In the genomic region with DNA sequence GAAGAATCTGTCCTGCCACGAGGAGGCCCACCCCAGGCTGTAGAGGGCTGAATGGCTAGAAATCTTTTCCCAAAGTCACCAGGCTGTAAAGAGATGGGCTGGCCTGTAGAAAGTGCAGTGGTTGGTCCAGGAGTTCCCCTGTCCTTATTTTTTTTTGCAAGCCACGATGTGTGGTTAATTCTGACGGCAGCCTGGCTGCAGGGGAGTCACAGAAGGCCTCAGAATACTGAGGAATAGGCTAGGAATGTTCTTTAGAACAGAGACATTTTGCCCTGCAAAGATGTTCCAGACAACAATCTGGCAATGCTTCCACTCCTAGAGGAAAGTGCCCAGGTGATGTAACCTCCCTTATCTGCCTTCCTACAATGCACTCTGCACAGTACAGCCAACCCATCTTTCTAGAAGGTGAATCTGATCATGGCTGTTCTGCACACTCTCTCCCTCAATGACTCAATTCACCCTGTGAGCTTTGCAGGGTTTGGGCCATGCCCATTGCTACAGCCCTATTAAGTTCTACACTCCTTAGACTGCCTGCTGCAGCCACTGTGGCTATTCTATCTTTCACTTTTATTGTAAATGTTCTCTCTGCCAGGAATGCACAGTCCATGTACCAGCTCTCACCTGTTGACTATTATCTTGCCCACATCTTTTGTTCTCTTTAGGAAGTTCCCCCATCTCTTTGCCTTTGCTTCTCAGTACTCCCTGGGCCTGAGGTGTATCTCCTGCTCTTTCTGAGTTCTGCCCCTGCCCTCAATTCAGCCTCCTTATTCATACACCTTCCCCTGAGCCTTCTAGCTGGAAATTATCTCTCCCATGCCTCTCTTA, we compare ENCODE assay signal across 24 cellular contexts.
"Had no signal": no experiment of that assay in that cellular context is flagged by ENCODE, and none has a peak within 500 bp of the region (broad histone marks: within the 10 kb centered on the region; RNA-seq: fewer than 3 reads in every experiment).

No MANE protein-coding gene starts in this region.

- H3K27ac Mint-ChIP-seq: activated CD4-positive, alpha-beta memory T cell treated with anti-CD3 and anti-CD28 coated beads for 36 hours; activated naive CD4-positive, alpha-beta T cell treated with anti-CD3 and anti-CD28 coated beads for 36 hours; activated T-cell treated with anti-CD3 and anti-CD28 coated beads, Interleukin-2, amount 50 U/mL, for 72 hours; dendritic cell treated with granulocyte-macrophage colony-stimulating factor and Interleukin-4, amounts not matched to agents 40 ng/mL and 50 ng/mL, for 4 days; natural killer cell; T-helper 1 cell treated with Interleukin-12 subunit alpha and Interleukin-12 subunit beta and Interleukin-4 antibody, amounts not matched to agents 30 μg/mL and 1 μg/mL, for 36 hours had no signal

- H3K9me3 ChIP-seq: ascending aorta, ovary, psoas muscle, right atrium auricular region, transverse colon had no signal

- H3K36me3 Mint-ChIP-seq: activated CD4-positive, alpha-beta memory T cell treated with anti-CD3 and anti-CD28 coated beads for 36 hours; natural killer cell had no signal

- H3K4me3 Mint-ChIP-seq: activated CD4-positive, alpha-beta memory T cell treated with anti-CD3 and anti-CD28 coated beads for 36 hours; activated naive CD4-positive, alpha-beta T cell treated with anti-CD3 and anti-CD28 coated beads for 36 hours; activated T-cell treated with anti-CD3 and anti-CD28 coated beads, Interleukin-2, amount 50 U/mL, for 72 hours; dendritic cell treated with granulocyte-macrophage colony-stimulating factor and Interleukin-4, amounts not matched to agents 40 ng/mL and 50 ng/mL, for 4 days; natural killer cell; T-helper 1 cell treated with Interleukin-12 subunit alpha and Interleukin-12 subunit beta and Interleukin-4 antibody, amounts not matched to agents 30 μg/mL and 1 μg/mL, for 36 hours had no signal

- ATAC-seq: left ventricle myocardium superior, natural killer cell, psoas muscle had no signal

- H3K9me3 Mint-ChIP-seq: activated naive CD4-positive, alpha-beta T cell treated with anti-CD3 and anti-CD28 coated beads for 36 hours; activated T-cell treated with anti-CD3 and anti-CD28 coated beads, Interleukin-2, amount 50 U/mL, for 72 hours had no signal

- H3K27me3 Mint-ChIP-seq: activated CD4-positive, alpha-beta memory T cell treated with anti-CD3 and anti-CD28 coated beads for 36 hours; dendritic cell treated with granulocyte-macrophage colony-stimulating factor and Interleukin-4, amounts not matched to agents 40 ng/mL and 50 ng/mL, for 4 days had no signal

- DNase-seq: activated CD4-positive, alpha-beta memory T cell treated with anti-CD3 and anti-CD28 coated beads for 36 hours; activated CD4-positive, alpha-beta T cell treated with anti-CD3 and anti-CD28 coated beads for 48 hours; activated effector memory CD4-positive, alpha-beta T cell treated with Interleukin-2 at 50 U/mL for 16 hours; activated naive CD4-positive, alpha-beta T cell treated with anti-CD3 and anti-CD28 coated beads for 36 hours; activated T-cell treated with anti-CD3 and anti-CD28 coated beads, Interleukin-2, amount 50 U/mL, for 72 hours; effector CD4-positive, alpha-beta T cell; hippocampal formation; left ventricle myocardium superior; midbrain; natural killer cell; ovary; psoas muscle; stimulated activated CD4-positive, alpha-beta T cell treated with anti-CD3 and anti-CD28 coated beads, Interleukin-12 subunit alpha, Interleukin-12 subunit beta, amount 100 ng/mL, for 4 hours; stimulated activated CD4-positive, alpha-beta T cell treated with anti-CD3 and anti-CD28 coated beads, Interleukin-4, amount 100 ng/mL, for 4 hours; T1000; transverse colon had no signal

- H3K27ac ChIP-seq: ascending aorta, cardiac muscle cell, ovary, psoas muscle, right atrium auricular region, transverse colon had no signal

- H3K4me1 ChIP-seq: ascending aorta, psoas muscle, right atrium auricular region, transverse colon had no signal

- H3K27me3 ChIP-seq: ascending aorta, cardiac muscle cell, ovary, right atrium auricular region, transverse colon had no signal

- FAIRE-seq: endometrium, frontal cortex, urothelium cell line had no signal

- H3K4me3 ChIP-seq: ascending aorta, cardiac muscle cell, ovary, psoas muscle, right atrium auricular region, transverse colon had no signal

- H3K36me3 ChIP-seq: ascending aorta, cardiac muscle cell, ovary, right atrium auricular region, transverse colon had no signal
